ENCODE assay signal across 8 cellular contexts in genomic region chr9:109319072-109319630, GRCh38. TPM values are rescaled to one million over a fixed set of nuclear protein-coding genes. Genes with fewer than 3 reads are reported as not detected.
A peak's percentile ranks its signal among the peaks of the same experiment; 100 is the strongest.
DNase-seq lines count a peak whose midpoint lies in the region; ATAC-seq and TF ChIP-seq lines count a peak whose summit lies in the region.

No MANE protein-coding gene starts in this region.

- intact Hi-C loops in left colon (cut with DNase I, micrococcal nuclease) = no loop called here

- no peak for ATAC-seq in activated naive CD8-positive, alpha-beta T cell treated with anti-CD3 and anti-CD28 coated beads, Interleukin-2, amount 50 U/mL, for 24 hours
- ATAC-seq in left colon = peak; percentile 44
- ATAC-seq in HG02678 (IDR thresholded peaks at IDR 0.05; ENCODE audit: unreplicated experiment) = no peak
- ATAC-seq in HG02973 (IDR thresholded peaks at IDR 0.05; ENCODE audit: unreplicated experiment) = no peak

- DNase-seq in activated naive CD4-positive, alpha-beta T cell treated with Interleukin-2 at 50 U/mL for 16 hours = no peak
- peak; percentile 2 for DNase-seq in activated naive CD8-positive, alpha-beta T cell treated with anti-CD3 and anti-CD28 coated beads, Interleukin-2, amount 50 U/mL, for 24 hours
- peak in 1 of 2 donors; percentile 73 for DNase-seq in left colon
- DNase-seq in type B pancreatic cell (ENCODE audit: extremely low spot score, unreplicated experiment) = no peak
- DNase-seq in BE2C = no peak

- no peaks in the 10 kb centered on the region for H3K36me3 ChIP-seq in BE2C

- TF ChIP-seq CTCF in type B pancreatic cell (conservative IDR thresholded peaks at IDR 0.05) = no peak
- no peak for TF ChIP-seq CTCF in BE2C (IDR thresholded peaks at IDR 0.05; ENCODE audit: low read depth, low read length)

- H3K4me1 Mint-ChIP-seq in activated naive CD4-positive, alpha-beta T cell treated with anti-CD3 and anti-CD28 coated beads, Interleukin-2, amount 50 U/mL, for 24 hours = peaks cover 7% of the 10 kb centered on the region
- H3K4me1 Mint-ChIP-seq in activated naive CD8-positive, alpha-beta T cell treated with anti-CD3 and anti-CD28 coated beads, Interleukin-2, amount 50 U/mL, for 24 hours = peaks cover 6% of the 10 kb centered on the region
- H3K4me1 Mint-ChIP-seq in type B pancreatic cell (ENCODE audit: unreplicated experiment) = peaks cover 37% of the 10 kb centered on the region

- no peaks in the 10 kb centered on the region for H3K36me3 Mint-ChIP-seq in activated naive CD4-positive, alpha-beta T cell treated with anti-CD3 and anti-CD28 coated beads, Interleukin-2, amount 50 U/mL, for 24 hours
- H3K36me3 Mint-ChIP-seq in activated naive CD8-positive, alpha-beta T cell treated with anti-CD3 and anti-CD28 coated beads, Interleukin-2, amount 50 U/mL, for 24 hours (ENCODE audit: low read depth) = no peaks in the 10 kb centered on the region
- H3K36me3 Mint-ChIP-seq in type B pancreatic cell = no peaks in the 10 kb centered on the region

- no peaks in the 10 kb centered on the region for H3K9me3 ChIP-seq in BE2C

- H3K27ac Mint-ChIP-seq in activated naive CD4-positive, alpha-beta T cell treated with anti-CD3 and anti-CD28 coated beads, Interleukin-2, amount 50 U/mL, for 24 hours = peak overlapping the region; percentile 17
- H3K27ac Mint-ChIP-seq in activated naive CD8-positive, alpha-beta T cell treated with anti-CD3 and anti-CD28 coated beads, Interleukin-2, amount 50 U/mL, for 24 hours = no peak overlapping the region
- peak overlapping the region; percentile 80 for H3K27ac Mint-ChIP-seq in type B pancreatic cell

- H3K27me3 Mint-ChIP-seq in activated naive CD4-positive, alpha-beta T cell treated with anti-CD3 and anti-CD28 coated beads, Interleukin-2, amount 50 U/mL, for 24 hours = peaks cover 53% of the 10 kb centered on the region
- H3K27me3 Mint-ChIP-seq in activated naive CD8-positive, alpha-beta T cell treated with anti-CD3 and anti-CD28 coated beads, Interleukin-2, amount 50 U/mL, for 24 hours = peaks cover 81% of the 10 kb centered on the region
- peaks cover 36% of the 10 kb centered on the region for H3K27me3 Mint-ChIP-seq in type B pancreatic cell

- H3K27me3 ChIP-seq in BE2C = peaks cover 25% of the 10 kb centered on the region

- peak overlapping the region; percentile 77 for H3K4me3 Mint-ChIP-seq in activated naive CD4-positive, alpha-beta T cell treated with anti-CD3 and anti-CD28 coated beads, Interleukin-2, amount 50 U/mL, for 24 hours
- H3K4me3 Mint-ChIP-seq in activated naive CD8-positive, alpha-beta T cell treated with anti-CD3 and anti-CD28 coated beads, Interleukin-2, amount 50 U/mL, for 24 hours = peak overlapping the region; percentile 58
- peak overlapping the region; percentile 89 for H3K4me3 Mint-ChIP-seq in type B pancreatic cell

- no peak overlapping the region; the same call in 1 of the 2 replicates for H3K4me3 ChIP-seq in BE2C (ENCODE audit: low read depth, low read length)

- no peaks in the 10 kb centered on the region for H3K4me1 ChIP-seq in BE2C

- no peaks in the 10 kb centered on the region for H3K9me3 Mint-ChIP-seq in activated naive CD4-positive, alpha-beta T cell treated with anti-CD3 and anti-CD28 coated beads, Interleukin-2, amount 50 U/mL, for 24 hours
- H3K9me3 Mint-ChIP-seq in activated naive CD8-positive, alpha-beta T cell treated with anti-CD3 and anti-CD28 coated beads, Interleukin-2, amount 50 U/mL, for 24 hours = no peaks in the 10 kb centered on the region
- no peaks in the 10 kb centered on the region for H3K9me3 Mint-ChIP-seq in type B pancreatic cell

RNA-seq across cellular contexts. Expression of gene EPB41L4B, which starts 1.7 kb away (rescaled TPM):
- total RNA-seq in left colon (100 to 1,000 TPM; 147 to 150 TPM), type B pancreatic cell (ENCODE audit: low replicate concordance) (14.4 and 29.1 TPM in 2 replicates)
- polyA plus RNA-seq in BE2C (2012; ENCODE audit: insufficient read depth, insufficient read length, low read depth) = 0.19 TPM
